ENCODE assay signal across 2 cellular contexts in the genomic region with DNA sequence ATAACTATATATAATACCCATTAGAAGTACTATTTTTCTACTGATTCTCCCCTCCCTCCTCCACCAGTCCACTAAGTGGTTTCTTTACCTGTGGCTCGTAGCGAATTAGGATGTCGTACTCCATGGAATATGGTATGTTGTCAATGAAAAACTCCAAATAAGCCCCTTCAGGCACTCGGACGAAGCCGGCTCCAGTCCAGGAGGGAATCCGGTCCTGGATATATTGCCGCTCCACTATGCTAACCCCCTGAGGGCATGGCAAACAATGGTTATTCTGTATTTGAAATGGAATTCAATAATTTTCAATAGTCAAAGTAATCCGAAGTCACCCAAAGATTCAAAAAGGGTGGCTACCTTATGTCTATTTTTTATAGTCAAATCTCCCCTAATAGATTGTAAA.
A peak's percentile ranks its signal among the peaks of the same experiment; 100 is the strongest.
TF ChIP-seq lines count a peak whose summit lies in the region.

No MANE protein-coding gene starts in this region.

TF ChIP-seq in HepG2, 621 proteins besides CTCF, POLR2A, EP300 and RAD21:
- TF ChIP-seq ZNF234 (CRISPR knock-in tag; conservative IDR thresholded peaks at IDR 0.05), result no peak
- no peak for TF ChIP-seq GTF2F1 (IDR thresholded peaks at IDR 0.05; ENCODE audit: low read length)
- TF ChIP-seq JUNB (CRISPR knock-in tag; IDR thresholded peaks at IDR 0.05; ENCODE audit: borderline replicate concordance), result no peak
- no peak for TF ChIP-seq HNRNPUL1 (IDR thresholded peaks at IDR 0.05; ENCODE audit: low read depth, low read length)
- no peak for TF ChIP-seq NAIF1 (CRISPR knock-in tag; IDR thresholded peaks at IDR 0.05; ENCODE audit: borderline replicate concordance)
- TF ChIP-seq, protein P1, sequence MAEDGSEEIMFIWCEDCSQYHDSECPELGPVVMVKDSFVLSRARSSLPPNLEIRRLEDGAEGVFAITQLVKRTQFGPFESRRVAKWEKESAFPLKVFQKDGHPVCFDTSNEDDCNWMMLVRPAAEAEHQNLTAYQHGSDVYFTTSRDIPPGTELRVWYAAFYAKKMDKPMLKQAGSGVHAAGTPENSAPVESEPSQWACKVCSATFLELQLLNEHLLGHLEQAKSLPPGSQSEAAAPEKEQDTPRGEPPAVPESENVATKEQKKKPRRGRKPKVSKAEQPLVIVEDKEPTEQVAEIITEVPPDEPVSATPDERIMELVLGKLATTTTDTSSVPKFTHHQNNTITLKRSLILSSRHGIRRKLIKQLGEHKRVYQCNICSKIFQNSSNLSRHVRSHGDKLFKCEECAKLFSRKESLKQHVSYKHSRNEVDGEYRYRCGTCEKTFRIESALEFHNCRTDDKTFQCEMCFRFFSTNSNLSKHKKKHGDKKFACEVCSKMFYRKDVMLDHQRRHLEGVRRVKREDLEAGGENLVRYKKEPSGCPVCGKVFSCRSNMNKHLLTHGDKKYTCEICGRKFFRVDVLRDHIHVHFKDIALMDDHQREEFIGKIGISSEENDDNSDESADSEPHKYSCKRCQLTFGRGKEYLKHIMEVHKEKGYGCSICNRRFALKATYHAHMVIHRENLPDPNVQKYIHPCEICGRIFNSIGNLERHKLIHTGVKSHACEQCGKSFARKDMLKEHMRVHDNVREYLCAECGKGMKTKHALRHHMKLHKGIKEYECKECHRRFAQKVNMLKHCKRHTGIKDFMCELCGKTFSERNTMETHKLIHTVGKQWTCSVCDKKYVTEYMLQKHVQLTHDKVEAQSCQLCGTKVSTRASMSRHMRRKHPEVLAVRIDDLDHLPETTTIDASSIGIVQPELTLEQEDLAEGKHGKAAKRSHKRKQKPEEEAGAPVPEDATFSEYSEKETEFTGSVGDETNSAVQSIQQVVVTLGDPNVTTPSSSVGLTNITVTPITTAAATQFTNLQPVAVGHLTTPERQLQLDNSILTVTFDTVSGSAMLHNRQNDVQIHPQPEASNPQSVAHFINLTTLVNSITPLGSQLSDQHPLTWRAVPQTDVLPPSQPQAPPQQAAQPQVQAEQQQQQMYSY (CRISPR knock-in tag; IDR thresholded peaks at IDR 0.05), result 0 out of 2 replicates have a peak, but pooled peaks have one; percentile 54
- no peak for TF ChIP-seq ZNF629 (CRISPR knock-in tag; conservative IDR thresholded peaks at IDR 0.05)
- TF ChIP-seq, protein P2, sequence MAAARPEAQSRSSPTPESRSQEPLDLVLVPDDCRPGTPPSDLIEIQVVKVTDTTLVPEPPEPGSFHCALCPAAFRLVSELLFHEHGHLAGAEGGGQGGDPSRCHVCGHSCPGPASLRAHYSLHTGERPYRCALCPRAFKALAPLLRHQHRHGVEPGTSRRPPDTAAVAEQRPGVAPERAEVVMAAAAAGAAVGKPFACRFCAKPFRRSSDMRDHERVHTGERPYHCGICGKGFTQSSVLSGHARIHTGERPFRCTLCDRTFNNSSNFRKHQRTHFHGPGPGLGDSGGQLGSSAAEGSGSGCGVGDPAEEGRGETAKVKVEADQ (CRISPR knock-in tag; IDR thresholded peaks at IDR 0.05; ENCODE audit: borderline replicate concordance), result no peak
- no peak for TF ChIP-seq SNAPC2 (CRISPR knock-in tag; IDR thresholded peaks at IDR 0.05)

TF ChIP-seq in H1, 55 proteins besides CTCF, POLR2A, EP300 and RAD21:
- TF ChIP-seq, protein P3, sequence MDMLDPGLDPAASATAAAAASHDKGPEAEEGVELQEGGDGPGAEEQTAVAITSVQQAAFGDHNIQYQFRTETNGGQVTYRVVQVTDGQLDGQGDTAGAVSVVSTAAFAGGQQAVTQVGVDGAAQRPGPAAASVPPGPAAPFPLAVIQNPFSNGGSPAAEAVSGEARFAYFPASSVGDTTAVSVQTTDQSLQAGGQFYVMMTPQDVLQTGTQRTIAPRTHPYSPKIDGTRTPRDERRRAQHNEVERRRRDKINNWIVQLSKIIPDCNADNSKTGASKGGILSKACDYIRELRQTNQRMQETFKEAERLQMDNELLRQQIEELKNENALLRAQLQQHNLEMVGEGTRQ (IDR thresholded peaks at IDR 0.05; ENCODE audit: low read length), result no peak
- TF ChIP-seq TCF12 (IDR thresholded peaks at IDR 0.05; ENCODE audit: low read depth, low read length), result no peak
- 0 out of 2 replicates have a peak, but pooled peaks have one; percentile 22 for TF ChIP-seq SP1 (IDR thresholded peaks at IDR 0.05; ENCODE audit: low read depth, low read length)
